ENCODE assay signal across 1 cellular context in genomic region chr1:231423648-231424047, GRCh38.
TF ChIP-seq lines count a peak whose summit lies in the region.

No MANE protein-coding gene starts in this region.

TF ChIP-seq in HepG2, 621 proteins besides CTCF, POLR2A, EP300 and RAD21 (continued from another document and continues in another):
- TF ChIP-seq ZHX2 (IDR thresholded peaks at IDR 0.05; ENCODE audit: low read depth) (no peak), ZHX2 (CRISPR knock-in tag; IDR thresholded peaks at IDR 0.05; ENCODE audit: borderline replicate concordance) (no peak; the same call in 1 of the 2 replicates), BCL3 (CRISPR knock-in tag; IDR thresholded peaks at IDR 0.05) (no peak), ZNF280B (CRISPR knock-in tag; IDR thresholded peaks at IDR 0.05; ENCODE audit: borderline replicate concordance) (no peak), ZNF343 (CRISPR knock-in tag; IDR thresholded peaks at IDR 0.05) (no peak), ZFP37 (CRISPR knock-in tag; IDR thresholded peaks at IDR 0.05; ENCODE audit: borderline replicate concordance) (no peak), KLF13 (CRISPR knock-in tag; IDR thresholded peaks at IDR 0.05) (no peak), ZNF549 (CRISPR knock-in tag; IDR thresholded peaks at IDR 0.05) (no peak), ARID4A (CRISPR knock-in tag; IDR thresholded peaks at IDR 0.05; ENCODE audit: borderline replicate concordance) (no peak), CREBL2 (CRISPR knock-in tag; IDR thresholded peaks at IDR 0.05; ENCODE audit: borderline replicate concordance) (no peak), ZBTB37 (CRISPR knock-in tag; IDR thresholded peaks at IDR 0.05) (no peak), ZNF281 (CRISPR knock-in tag; IDR thresholded peaks at IDR 0.05; ENCODE audit: borderline replicate concordance) (no peak), ZNF251 (CRISPR knock-in tag; IDR thresholded peaks at IDR 0.05) (no peak), FOXC1 (CRISPR knock-in tag; IDR thresholded peaks at IDR 0.05; ENCODE audit: borderline replicate concordance) (no peak), ZNF660 (CRISPR knock-in tag; IDR thresholded peaks at IDR 0.05; ENCODE audit: borderline replicate concordance, low read depth) (no peak), KLF11 (CRISPR knock-in tag; IDR thresholded peaks at IDR 0.05) (no peak), ZNF773 (CRISPR knock-in tag; IDR thresholded peaks at IDR 0.05; ENCODE audit: borderline replicate concordance) (no peak), MXD3 (CRISPR knock-in tag; IDR thresholded peaks at IDR 0.05) (no peak), ZFP62 (CRISPR knock-in tag; IDR thresholded peaks at IDR 0.05) (no peak), SIX4 (CRISPR knock-in tag; IDR thresholded peaks at IDR 0.05) (no peak), HDAC6 (IDR thresholded peaks at IDR 0.05; ENCODE audit: low read depth, low read length) (no peak), BRD4 (CRISPR knock-in tag; IDR thresholded peaks at IDR 0.05) (no peak), NCOR1 (IDR thresholded peaks at IDR 0.05; ENCODE audit: borderline replicate concordance, low read length) (peak; percentile 77), ZNF775 (CRISPR knock-in tag; IDR thresholded peaks at IDR 0.05; ENCODE audit: borderline replicate concordance) (no peak), NFE2L2 (IDR thresholded peaks at IDR 0.05; ENCODE audit: low read length) (no peak), TRAFD1 (CRISPR knock-in tag; IDR thresholded peaks at IDR 0.05; ENCODE audit: borderline replicate concordance) (no peak), RXRA (CRISPR knock-in tag; IDR thresholded peaks at IDR 0.05) (no peak), ZBTB46 (CRISPR knock-in tag; IDR thresholded peaks at IDR 0.05; ENCODE audit: borderline replicate concordance) (no peak), KDM5A (IDR thresholded peaks at IDR 0.05; ENCODE audit: borderline replicate concordance, low read length) (no peak), ZNF253 (CRISPR knock-in tag; IDR thresholded peaks at IDR 0.05; ENCODE audit: borderline replicate concordance) (no peak), NFKB2 (CRISPR knock-in tag; IDR thresholded peaks at IDR 0.05; ENCODE audit: borderline replicate concordance) (no peak), ZNF260 (CRISPR knock-in tag; IDR thresholded peaks at IDR 0.05; ENCODE audit: borderline replicate concordance, low read depth) (no peak), ATAD3A (CRISPR knock-in tag; IDR thresholded peaks at IDR 0.05) (no peak), MTA3 (CRISPR knock-in tag; IDR thresholded peaks at IDR 0.05) (no peak), MTF1 (CRISPR knock-in tag; IDR thresholded peaks at IDR 0.05) (no peak), ZNF547 (CRISPR knock-in tag; IDR thresholded peaks at IDR 0.05) (no peak), SIX1 (CRISPR knock-in tag; IDR thresholded peaks at IDR 0.05; ENCODE audit: borderline replicate concordance) (peak; percentile 35; the same call in 1 of the 2 replicates), CHD2 (IDR thresholded peaks at IDR 0.05; ENCODE audit: low read depth, low read length) (no peak), ZNF432 (CRISPR knock-in tag; IDR thresholded peaks at IDR 0.05; ENCODE audit: borderline replicate concordance) (no peak), ATM (IDR thresholded peaks at IDR 0.05; ENCODE audit: borderline replicate concordance) (no peak), CEBPB (IDR thresholded peaks at IDR 0.05; ENCODE audit: borderline replicate concordance, low read depth, low read length) (no peak), PHF8 (CRISPR knock-in tag; IDR thresholded peaks at IDR 0.05) (no peak)
